In the genomic region with DNA sequence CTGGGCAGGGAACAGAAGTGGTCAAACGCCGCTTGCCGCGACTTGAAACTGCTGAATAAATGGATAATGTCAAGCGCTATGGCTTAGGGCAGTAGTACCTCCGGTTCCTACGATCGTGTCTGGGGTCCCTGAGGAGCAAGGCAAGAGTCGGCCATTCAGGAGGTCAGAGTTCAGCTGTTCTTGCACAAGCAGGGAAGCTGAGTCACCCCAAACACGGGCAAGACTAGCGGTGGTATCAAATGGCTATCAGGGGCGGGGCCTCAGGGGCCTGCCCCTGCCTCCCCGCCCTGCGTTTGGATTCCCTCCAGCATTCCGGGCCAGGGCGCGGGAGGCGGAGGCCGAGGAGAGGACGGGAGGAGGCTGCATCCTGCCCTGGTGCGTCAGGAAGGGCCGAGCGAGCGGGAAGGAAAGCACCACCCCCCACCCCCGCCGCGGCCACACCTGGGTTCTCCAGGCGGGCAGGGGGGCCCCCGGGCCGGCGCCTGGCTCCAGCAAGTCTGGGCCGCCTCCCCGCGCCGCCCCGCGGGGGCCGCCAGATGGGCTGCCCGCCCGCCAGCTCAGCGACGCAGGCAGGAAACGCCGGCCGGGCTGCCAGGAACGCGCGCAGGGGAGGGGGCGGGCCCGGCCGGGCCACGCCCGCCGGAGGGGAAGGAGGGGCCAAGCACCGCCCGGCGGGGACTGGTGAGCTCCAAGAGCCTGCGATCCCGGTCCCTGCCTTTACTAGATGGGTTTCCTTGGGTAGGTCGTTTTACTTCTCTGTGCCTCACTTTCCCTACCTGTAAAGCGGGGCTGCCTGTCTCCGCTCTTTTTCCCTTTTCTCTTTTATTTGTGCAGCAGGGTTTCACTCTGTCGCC, we compare ENCODE assay signal across 8 cellular contexts. TPM values are rescaled to one million over a fixed set of nuclear protein-coding genes. Genes with fewer than 3 reads are reported as not detected.
A peak's percentile ranks its signal among the peaks of the same experiment; 100 is the strongest.
DNase-seq lines count a peak whose midpoint lies in the region; ATAC-seq, FAIRE-seq and TF ChIP-seq lines count a peak whose summit lies in the region.

No MANE protein-coding gene starts in this region.

- H3K9me3 ChIP-seq in pancreas: no peaks in the 10 kb centered on the region
- H3K9me3 ChIP-seq in tibial artery: no peaks in the 10 kb centered on the region

- H3K27ac ChIP-seq in pancreas: peak overlapping the region; percentile 78 to 91 (median 80)
- H3K27ac ChIP-seq in tibial artery: peak overlapping the region; percentile 87

- no peaks in the 10 kb centered on the region for H3K27me3 Mint-ChIP-seq in activated naive CD8-positive, alpha-beta T cell treated with anti-CD3 and anti-CD28 coated beads, Interleukin-2, amount 10 ng/mL, durations not matched to agents 7 days and 5 days

- no peaks in the 10 kb centered on the region for H3K27me3 ChIP-seq in pancreas
- no peaks in the 10 kb centered on the region for H3K27me3 ChIP-seq in tibial artery

- DNase-seq in GM10266 (ENCODE audit: extremely low spot score) (peak; percentile 96), NCI-H1105 (lab: John Stamatoyannopoulos, UW) (peak; percentile 99), SKM-1 (lab: John Stamatoyannopoulos, UW; ENCODE audit: unreplicated experiment) (peak; percentile 93), Right ventricle myocardium superior (peak; percentile 94), pancreas (peak; percentile 95 to 98 (median 96)), tibial artery (peak; percentile 98 to 99)
- peak; percentile 89 for DNase-seq in activated naive CD8-positive, alpha-beta T cell treated with anti-CD3 and anti-CD28 coated beads, Interleukin-2, amount 10 ng/mL, durations not matched to agents 7 days and 5 days

- TF ChIP-seq CTCF in GM10266 (IDR thresholded peaks at IDR 0.05; ENCODE audit: control insufficient read depth, insufficient read depth, low read depth, missing control alignments): no peak
- no peak for TF ChIP-seq CTCF in pancreas (IDR thresholded peaks at IDR 0.05)
- TF ChIP-seq CTCF in tibial artery (IDR thresholded peaks at IDR 0.05): no peak

- no peaks in the 10 kb centered on the region for H3K36me3 Mint-ChIP-seq in activated naive CD8-positive, alpha-beta T cell treated with anti-CD3 and anti-CD28 coated beads, Interleukin-2, amount 10 ng/mL, durations not matched to agents 7 days and 5 days

- ATAC-seq in HG02642 (IDR thresholded peaks at IDR 0.05; ENCODE audit: poor library complexity, unreplicated experiment): peak; percentile 91
- ATAC-seq in activated naive CD8-positive, alpha-beta T cell treated with anti-CD3 and anti-CD28 coated beads, Interleukin-2, amount 10 ng/mL, durations not matched to agents 7 days and 5 days (ENCODE audit: low read depth): peak; percentile 90
- peak; percentile 92 for ATAC-seq in Right ventricle myocardium superior (ENCODE audit: poor library complexity)
- peak; percentile 87 to 91 (median 89) for ATAC-seq in pancreas

- H3K27ac Mint-ChIP-seq in activated naive CD8-positive, alpha-beta T cell treated with anti-CD3 and anti-CD28 coated beads, Interleukin-2, amount 10 ng/mL, durations not matched to agents 7 days and 5 days: peak overlapping the region; percentile 93

- FAIRE-seq in pancreas (lab: Jason Lieb, UNC): no peak

- POLR2A ChIA-PET in activated naive CD8-positive, alpha-beta T cell treated with anti-CD3 and anti-CD28 coated beads, Interleukin-2, amount 10 ng/mL, durations not matched to agents 7 days and 5 days (lab: Charles Lee): interaction anchor here (0.6 to 4.0 kb wide), 21 partner anchors 10 to 175 kb away, joined by 3 to 36 read pairs (median 4); a partner anchor contains a TSS

- H3K4me1 ChIP-seq in pancreas (peaks cover 7 to 12% (median 7%) of the 10 kb centered on the region in 3 donors), tibial artery (peaks cover 0 to 44% (median 28%) of the 10 kb centered on the region in 4 donors)

- intact Hi-C loops in Right ventricle myocardium superior (cut with DNase I) (loop anchor here (5.0 kb wide), 1 partner anchor 149 kb away; a partner anchor contains a TSS), pancreas (cut with DNase I) (loop anchor here in 1 of 3 donors (5.0 kb wide), 1 partner anchor 34 kb away; a partner anchor contains a TSS), tibial artery (cut with DNase I; ENCODE audit: low total_unique reads) (loop anchor here (2.0 kb wide), 1 partner anchor 32 kb away; a partner anchor contains a TSS)

- 1% methylated on average over 36 to 63 of the region's 63 CpGs for WGBS in pancreas, 2 donors

- peak overlapping the region; percentile 13 to 52 (median 30) for H3K4me3 ChIP-seq in pancreas
- H3K4me3 ChIP-seq in tibial artery: peak overlapping the region; percentile 59 to 63

- H3K4me3 Mint-ChIP-seq in activated naive CD8-positive, alpha-beta T cell treated with anti-CD3 and anti-CD28 coated beads, Interleukin-2, amount 10 ng/mL, durations not matched to agents 7 days and 5 days: peak overlapping the region; percentile 93

- H3K4me1 Mint-ChIP-seq in activated naive CD8-positive, alpha-beta T cell treated with anti-CD3 and anti-CD28 coated beads, Interleukin-2, amount 10 ng/mL, durations not matched to agents 7 days and 5 days: peaks cover 17% of the 10 kb centered on the region

- H3K36me3 ChIP-seq in pancreas: no peaks in the 10 kb centered on the region
- peaks cover 0 to 4% (median 0%) of the 10 kb centered on the region in 3 donors for H3K36me3 ChIP-seq in tibial artery

- H3K9me3 Mint-ChIP-seq in activated naive CD8-positive, alpha-beta T cell treated with anti-CD3 and anti-CD28 coated beads, Interleukin-2, amount 10 ng/mL, durations not matched to agents 7 days and 5 days: no peaks in the 10 kb centered on the region

RNA-seq across cellular contexts. Expression of a gene that starts 32.2 kb away (rescaled TPM):
- total RNA-seq in activated naive CD8-positive, alpha-beta T cell treated with anti-CD3 and anti-CD28 coated beads, Interleukin-2, amount 10 ng/mL, durations not matched to agents 7 days and 5 days: 1 to 10 TPM in 1 of 2 experiments, under 1 TPM in 1; 0.72 to 1.2 TPM
- total RNA-seq in Right ventricle myocardium superior (89.5 TPM), pancreas (10 to 100 TPM in 5 of 6 donors, 1 to 10 TPM in 1; 9.5 to 39.3 (median 17.4) TPM)
- polyA plus RNA-seq in pancreas: 10 to 100 TPM; 50.9 to 64.7 TPM

RNA-seq across cellular contexts. Expression of a gene that starts 58.7 kb away (rescaled TPM):
- 100 to 1,000 TPM; 112 to 120 TPM for total RNA-seq in activated naive CD8-positive, alpha-beta T cell treated with anti-CD3 and anti-CD28 coated beads, Interleukin-2, amount 10 ng/mL, durations not matched to agents 7 days and 5 days
- total RNA-seq in Right ventricle myocardium superior (40.9 TPM), pancreas (100 to 1,000 TPM; 139 to 237 (median 184) TPM)
- 100 to 1,000 TPM; 178 to 286 TPM for polyA plus RNA-seq in pancreas

Comparison
In these comparisons a context has a peak if more than half of its experiments do, and no peak if none do; other contexts are left out.
1. Peak in every context shown above with its lines: DNase-seq, ATAC-seq, H3K4me3 ChIP-seq and H3K27ac ChIP-seq.
2. RNA of a gene that starts 32.2 kb away (total RNA-seq): 89.5 TPM in Right ventricle myocardium superior (single experiment) and 9.5 to 39.3 TPM in pancreas; 0.72 to 1.2 TPM in activated naive CD8-positive, alpha-beta T cell treated with anti-CD3 and anti-CD28 coated beads, Interleukin-2, amount 10 ng/mL, durations not matched to agents 7 days and 5 days; every median in the first group is over 4 times any median in the second.